ENCODE assay signal across 21 cellular contexts in genomic region chr10:118592675-118593330, GRCh38. TPM values are rescaled to one million over a fixed set of nuclear protein-coding genes. Genes with fewer than 3 reads are reported as not detected.
A peak's percentile ranks its signal among the peaks of the same experiment; 100 is the strongest.
DNase-seq lines count a peak whose midpoint lies in the region; ATAC-seq and TF ChIP-seq lines count a peak whose summit lies in the region.
"Had no signal": no experiment of that assay in that cellular context is flagged by ENCODE, and none has a peak within 500 bp of the region (broad histone marks: within the 10 kb centered on the region; RNA-seq: fewer than 3 reads in every experiment).

No MANE protein-coding gene starts in this region.

- POLR2A ChIA-PET in HEK293 (lab: Yijun Ruan, JAX), result no interaction called here

- H3K4me1 ChIP-seq in HEK293 (ENCODE audit: control insufficient read depth, insufficient read depth, low read length), result peaks cover 2% of the 10 kb centered on the region; the same call in 1 of the 2 replicates
- H3K4me1 ChIP-seq: Caco-2 had no signal

- H3K36me3 ChIP-seq in HEK293 (ENCODE audit: control insufficient read depth in 2 of 2, insufficient read depth in 1 of 2, low read length in 2 of 2), result no peaks in the 10 kb centered on the region
- H3K36me3 ChIP-seq: sigmoid colon, SJCRH30 had no signal

- DNase-seq in NCI-H2029 (lab: John Stamatoyannopoulos, UW) (peak; percentile 91), NCI-H524 (lab: John Stamatoyannopoulos, UW) (peak; percentile 32 to 72), mucosa of gallbladder (ENCODE audit: low spot score) (peak; percentile 66), foreskin fibroblast (no peak), 8988T (no peak)
- DNase-seq: activated CD4-positive, CD25-positive, alpha-beta regulatory T cell; activated CD8-positive, alpha-beta memory T cell treated with anti-CD3 and anti-CD28 coated beads for 24 hours; Caco-2; GF-D8; sigmoid colon; T-helper 2 cell had no signal

- H3K4me3 ChIP-seq in HEK293 (ENCODE audit: low read depth, low read length) (no peak overlapping the region), foreskin fibroblast (ENCODE audit: low read depth in 1 of 2, low read length in 2 of 2) (no peak overlapping the region)
- H3K4me3 ChIP-seq: K562, sigmoid colon, SJCRH30 had no signal

- TF ChIP-seq CTCF in HEK293 (tag by site-specific recombination; IDR thresholded peaks at IDR 0.05) (no peak), foreskin fibroblast (IDR thresholded peaks at IDR 0.05; ENCODE audit: low read depth, low read length) (no peak)

- CTCF ChIA-PET in HEK293 (lab: Yijun Ruan, JAX), result interaction anchor here (0.5 to 2.0 kb wide), 6 partner anchors 35 to 141 kb away, joined by 3 to 8 read pairs (median 4); no protein-coding TSS in a partner anchor

- no peaks in the 10 kb centered on the region for H3K9me3 ChIP-seq in HEK293 (ENCODE audit: control insufficient read depth, insufficient read depth, low read depth, low read length)
- H3K9me3 ChIP-seq: Caco-2, sigmoid colon, SJCRH30 had no signal

- ATAC-seq in HG03039 (IDR thresholded peaks at IDR 0.05; ENCODE audit: unreplicated experiment), result no peak
- ATAC-seq: activated T-helper 17 cell treated with anti-CD3 and anti-CD28 coated beads, Interleukin-2, amount 50 U/mL, for 72 hours; K562 had no signal

- no peak overlapping the region for H3K27ac ChIP-seq in HEK293 (ENCODE audit: extremely low read depth, low read depth, low read length)
- H3K27ac ChIP-seq: sigmoid colon, SJCRH30 had no signal

TF ChIP-seq in HEK293, 187 proteins besides CTCF, POLR2A, EP300 and RAD21:
- TF ChIP-seq ZNF280D (tag by site-specific recombination; IDR thresholded peaks at IDR 0.05), result no peak
- TF ChIP-seq GLIS1 (tag by site-specific recombination; IDR thresholded peaks at IDR 0.05), result peak; percentile 25; the same call in 1 of the 2 replicates
- 0 out of 2 replicates have a peak, but pooled peaks have one; percentile 38 for TF ChIP-seq SCRT2 (tag by site-specific recombination; IDR thresholded peaks at IDR 0.05)
- TF ChIP-seq FEZF1 (tag by site-specific recombination; IDR thresholded peaks at IDR 0.05), result peak; percentile 41

RNA-seq across cellular contexts. Expression of gene PRLHR, which starts 2.6 kb away (rescaled TPM):
- total RNA-seq in mucosa of gallbladder, result 0.17 TPM
- total RNA-seq: activated T-helper 17 cell treated with anti-CD3 and anti-CD28 coated beads, Interleukin-2, amount 50 U/mL, for 72 hours; Caco-2; dermis microvascular lymphatic vessel endothelial cell; epithelial cell of proximal tubule; K562; OCI-LY7; osteoblast; SJCRH30; subcutaneous adipose tissue had no signal

Comparison
In these comparisons a context has a peak if more than half of its experiments do, and no peak if none do; other contexts are left out.
1. DNase-seq: peak in NCI-H2029 (single experiment), NCI-H524 (2 of 2) and mucosa of gallbladder (single experiment); none in foreskin fibroblast (0 of 2) and 8988T (single experiment).